24 cellular contexts compared by ENCODE assay signal in genomic region chr6:109524129-109524528, GRCh38.
"Had no signal": no experiment of that assay in that cellular context is flagged by ENCODE, and none has a peak within 500 bp of the region (broad histone marks: within the 10 kb centered on the region; RNA-seq: fewer than 3 reads in every experiment).

No MANE protein-coding gene starts in this region.

- H3K27ac Mint-ChIP-seq: memory B cell; naive thymus-derived CD4-positive, alpha-beta T cell had no signal

- H3K4me3 Mint-ChIP-seq: memory B cell; naive thymus-derived CD4-positive, alpha-beta T cell had no signal

- H3K36me3 ChIP-seq: esophagus muscularis mucosa, gastrocnemius medialis, heart right ventricle, left lung had no signal

- H3K27me3 Mint-ChIP-seq: memory B cell had no signal

- H3K27me3 ChIP-seq: dorsolateral prefrontal cortex, esophagus muscularis mucosa, gastrocnemius medialis, heart right ventricle, left lung had no signal

- H3K27ac ChIP-seq: coronary artery, dorsolateral prefrontal cortex, esophagus muscularis mucosa, foreskin keratinocyte, gastrocnemius medialis, heart right ventricle, left lung had no signal

- ATAC-seq: foreskin keratinocyte; gastrocnemius medialis; left ventricle myocardium superior; naive thymus-derived CD4-positive, alpha-beta T cell had no signal

- DNase-seq: dermis blood vessel endothelial cell; dorsolateral prefrontal cortex; effector CD4-positive, alpha-beta T cell; effector memory CD4-positive, alpha-beta T cell; foreskin keratinocyte; gastrocnemius medialis; glutamatergic neuron; head of caudate nucleus; heart right ventricle; hippocampal formation; islet precursor cell; kidney; kidney glomerular epithelial cell; left colon; left lung; left ventricle myocardium superior; mesendoderm; midbrain; naive thymus-derived CD4-positive, alpha-beta T cell had no signal

- H3K4me3 ChIP-seq: coronary artery, dorsolateral prefrontal cortex, esophagus muscularis mucosa, gastrocnemius medialis, heart right ventricle, left lung, lung had no signal

- H3K9me3 ChIP-seq: gastrocnemius medialis, left lung had no signal

- H3K4me1 ChIP-seq: esophagus muscularis mucosa, foreskin keratinocyte, gastrocnemius medialis, heart right ventricle, left lung had no signal

- FAIRE-seq: endothelial cell of umbilical vein, kidney had no signal
